Comparison of ENCODE assay signal across 9 cellular contexts in the genomic region with DNA sequence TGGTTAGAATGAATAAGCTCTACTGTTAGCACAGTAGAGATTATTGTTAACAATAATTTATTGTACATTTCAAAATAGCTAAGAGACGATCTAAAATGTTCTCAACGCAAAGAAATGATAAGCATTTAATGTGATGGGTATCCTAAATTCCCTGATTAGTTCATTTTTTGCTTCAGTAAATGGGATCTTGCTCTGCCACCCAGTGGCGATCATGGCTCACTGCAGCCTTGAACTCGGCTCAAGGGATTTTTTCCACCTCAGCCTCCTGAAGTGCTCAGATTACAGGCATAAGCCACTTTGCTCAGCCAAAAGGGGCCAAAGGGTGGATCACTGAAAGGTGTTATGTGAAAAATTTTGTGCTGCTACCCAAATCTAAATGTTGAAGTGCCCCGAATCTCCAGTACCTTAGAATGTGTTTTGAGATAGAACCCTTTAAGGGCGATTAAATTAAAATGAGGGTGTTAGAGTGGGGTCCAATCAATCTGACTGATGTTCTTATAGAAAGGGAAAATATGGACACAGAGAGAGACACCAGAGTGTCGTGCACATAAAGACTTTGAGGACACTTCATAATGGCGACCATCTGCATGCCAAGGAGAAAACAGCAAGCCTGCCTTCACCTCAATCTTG. TPM values are rescaled to one million over a fixed set of nuclear protein-coding genes. Genes with fewer than 3 reads are reported as not detected.
DNase-seq lines count a peak whose midpoint lies in the region; ATAC-seq, FAIRE-seq and TF ChIP-seq lines count a peak whose summit lies in the region.
"Had no signal": no experiment of that assay in that cellular context is flagged by ENCODE, and none has a peak within 500 bp of the region (broad histone marks: within the 10 kb centered on the region; RNA-seq: fewer than 3 reads in every experiment).

No MANE protein-coding gene starts in this region.

- FAIRE-seq in H54 (lab: Jason Lieb, UNC): peak; percentile 96

- H3K4me1 Mint-ChIP-seq in activated T-cell treated with anti-CD3 and anti-CD28 coated beads, Interleukin-2, amount 50 U/mL, for 4 hours (ENCODE audit: low read depth): no peaks in the 10 kb centered on the region

- H3K4me3 Mint-ChIP-seq in activated T-cell treated with anti-CD3 and anti-CD28 coated beads, Interleukin-2, amount 50 U/mL, for 4 hours: no peak overlapping the region
- H3K4me3 Mint-ChIP-seq: IgD-negative memory B cell had no signal

- H3K9ac ChIP-seq in OCI-LY1 (ENCODE audit: low read length): no peak overlapping the region

- no peaks in the 10 kb centered on the region for H3K36me3 Mint-ChIP-seq in activated T-cell treated with anti-CD3 and anti-CD28 coated beads, Interleukin-2, amount 50 U/mL, for 4 hours (ENCODE audit: insufficient read depth)
- H3K36me3 Mint-ChIP-seq: IgD-negative memory B cell had no signal

- TF ChIP-seq CTCF in BJ (IDR thresholded peaks at IDR 0.05; ENCODE audit: insufficient read depth, low read depth, low read length): peak; percentile 90
- peak; percentile 93 for TF ChIP-seq CTCF in OCI-LY1 (IDR thresholded peaks at IDR 0.05; ENCODE audit: low read length)
- TF ChIP-seq CTCF in tibial artery (IDR thresholded peaks at IDR 0.05): peak; percentile 81 to 92

- DNase-seq in BJ (ENCODE audit: low read depth): peak; percentile 8
- no peak for DNase-seq in H54 (ENCODE audit: insufficient read length, low spot score)
- peak; percentile 46 for DNase-seq in activated T-cell treated with anti-CD3 and anti-CD28 coated beads, Interleukin-2, amount 50 U/mL, for 4 hours
- DNase-seq in fibroblast of peridontal ligament (ENCODE audit: extremely low read depth): peak; percentile 77
- DNase-seq in occipital lobe (lab: John Stamatoyannopoulos, UW): peak; percentile 2
- DNase-seq in tibial artery: peak; percentile 32 to 72
- no peak for DNase-seq in HuH-7 (ENCODE audit: low spot score)

- no peak overlapping the region for H3K27ac ChIP-seq in OCI-LY1 (ENCODE audit: low read depth, low read length, poor library complexity, severe bottlenecking)
- no peak overlapping the region for H3K27ac ChIP-seq in tibial artery

- no peaks in the 10 kb centered on the region for H3K9me2 ChIP-seq in OCI-LY1 (ENCODE audit: low read depth, low read length)

- ATAC-seq in activated T-cell treated with anti-CD3 and anti-CD28 coated beads, Interleukin-2, amount 50 U/mL, for 4 hours: peak; percentile 51 to 56

- H3K27me3 ChIP-seq in BJ (ENCODE audit: control insufficient read depth, insufficient read depth, low read length) (no peaks in the 10 kb centered on the region), OCI-LY1 (ENCODE audit: insufficient read depth, low read length) (no peaks in the 10 kb centered on the region), tibial artery (no peaks in the 10 kb centered on the region)

- H3K4me2 ChIP-seq in OCI-LY1 (ENCODE audit: low read length): no peak overlapping the region

- H3K9me3 ChIP-seq in OCI-LY1 (ENCODE audit: low read length): no peaks in the 10 kb centered on the region
- H3K9me3 ChIP-seq in tibial artery: no peaks in the 10 kb centered on the region

- no peaks in the 10 kb centered on the region for H3K27me3 Mint-ChIP-seq in activated T-cell treated with anti-CD3 and anti-CD28 coated beads, Interleukin-2, amount 50 U/mL, for 4 hours (ENCODE audit: low read depth)
- H3K27me3 Mint-ChIP-seq: IgD-negative memory B cell had no signal

- H4K20me1 ChIP-seq in OCI-LY1 (ENCODE audit: insufficient read depth, low read length): no peaks in the 10 kb centered on the region

- intact Hi-C loops in tibial artery (cut with DNase I; ENCODE audit: low total_unique reads): loop anchor here (2.0 to 10.0 kb wide), 3 partner anchors 63 to 313 kb away; partner anchors contain the start of genes ZNF613, ZNF616 and ZNF836

- H3K4me1 ChIP-seq in OCI-LY1 (ENCODE audit: insufficient read depth, low read length, severe bottlenecking) (no peaks in the 10 kb centered on the region), tibial artery (no peaks in the 10 kb centered on the region)

- H2AFZ ChIP-seq in OCI-LY1 (ENCODE audit: low read length): no peak overlapping the region

- H3K4me3 ChIP-seq in BJ (ENCODE audit: low read depth, low read length) (no peak overlapping the region), OCI-LY1 (ENCODE audit: low read depth, low read length, poor library complexity, severe bottlenecking) (no peak overlapping the region), tibial artery (no peak overlapping the region)

- H3F3A ChIP-seq in OCI-LY1 (ENCODE audit: insufficient read depth, low read length): no peaks in the 10 kb centered on the region; the same call in 1 of the 2 replicates

- TF ChIP-seq POLR2A in H54 (IDR thresholded peaks at IDR 0.05; ENCODE audit: low read depth, low read length): no peak

- POLR2A ChIA-PET in BJ (lab: Charles Lee): no interaction called here

- H3K79me2 ChIP-seq in OCI-LY1 (ENCODE audit: insufficient read depth, low read length): no peaks in the 10 kb centered on the region

- CTCF ChIA-PET in BJ (lab: Yijun Ruan, JAX): interaction anchor here (0.5 to 1.5 kb wide), 12 partner anchors 8 to 478 kb away, joined by 3 to 21 read pairs (median 3); partner anchors contain the start of genes PPP2R1A and ZNF616

- no peaks in the 10 kb centered on the region for H3K9me3 Mint-ChIP-seq in activated T-cell treated with anti-CD3 and anti-CD28 coated beads, Interleukin-2, amount 50 U/mL, for 4 hours
- H3K9me3 Mint-ChIP-seq: IgD-negative memory B cell had no signal

- H3K36me3 ChIP-seq in BJ (ENCODE audit: control insufficient read depth, insufficient read depth, low read length) (no peaks in the 10 kb centered on the region), OCI-LY1 (ENCODE audit: insufficient read depth, low read length) (no peaks in the 10 kb centered on the region), tibial artery (no peaks in the 10 kb centered on the region)

RNA-seq across cellular contexts. Expression of gene ZNF766, which starts 31.5 kb away (rescaled TPM):
- 4.2 and 7.9 TPM in 2 replicates for polyA plus RNA-seq in BJ (2011; rRNA removed)
- polyA minus RNA-seq in BJ (2011; rRNA and poly(A)+ RNA removed): 5.4 and 6.2 TPM in 2 replicates
- 10 to 100 TPM; 13.1 to 15.9 (median 13.6) TPM for total RNA-seq in activated T-cell treated with anti-CD3 and anti-CD28 coated beads, Interleukin-2, amount 50 U/mL, for 4 hours
- 19.8 TPM for total RNA-seq in occipital lobe

RNA-seq across cellular contexts. Expression of gene PPP2R1A, which starts 48.0 kb away (rescaled TPM):
- polyA plus RNA-seq in BJ (2011; rRNA removed): 146 and 269 TPM in 2 replicates
- polyA minus RNA-seq in BJ (2011; rRNA and poly(A)+ RNA removed): 347 and 506 TPM in 2 replicates
- total RNA-seq in activated T-cell treated with anti-CD3 and anti-CD28 coated beads, Interleukin-2, amount 50 U/mL, for 4 hours: 100 to 1,000 TPM; 297 to 317 (median 310) TPM
- 255 TPM for total RNA-seq in occipital lobe

RNA-seq across cellular contexts. Expression of gene ZNF480, which starts 59.1 kb away (rescaled TPM):
- polyA plus RNA-seq in BJ (2011; rRNA removed): 2.1 and 4.8 TPM in 2 replicates
- polyA minus RNA-seq in BJ (2011; rRNA and poly(A)+ RNA removed): 2.8 and 3.4 TPM in 2 replicates
- 1 to 10 TPM; 3.1 to 5.6 (median 5.0) TPM for total RNA-seq in activated T-cell treated with anti-CD3 and anti-CD28 coated beads, Interleukin-2, amount 50 U/mL, for 4 hours
- total RNA-seq in occipital lobe: 9.4 TPM

Comparison
In these comparisons a context has a peak if more than half of its experiments do, and no peak if none do; other contexts are left out.
1. DNase-seq: peak in BJ (single experiment), activated T-cell treated with anti-CD3 and anti-CD28 coated beads, Interleukin-2, amount 50 U/mL, for 4 hours (single experiment), fibroblast of peridontal ligament (single experiment), occipital lobe (single experiment) and tibial artery (2 of 2); none in H54 (single experiment) and HuH-7 (single experiment).
2. Peak in every context shown above with its lines, with median percentiles within 50 percentile points of each other: CTCF ChIP-seq.